In the genomic region with DNA sequence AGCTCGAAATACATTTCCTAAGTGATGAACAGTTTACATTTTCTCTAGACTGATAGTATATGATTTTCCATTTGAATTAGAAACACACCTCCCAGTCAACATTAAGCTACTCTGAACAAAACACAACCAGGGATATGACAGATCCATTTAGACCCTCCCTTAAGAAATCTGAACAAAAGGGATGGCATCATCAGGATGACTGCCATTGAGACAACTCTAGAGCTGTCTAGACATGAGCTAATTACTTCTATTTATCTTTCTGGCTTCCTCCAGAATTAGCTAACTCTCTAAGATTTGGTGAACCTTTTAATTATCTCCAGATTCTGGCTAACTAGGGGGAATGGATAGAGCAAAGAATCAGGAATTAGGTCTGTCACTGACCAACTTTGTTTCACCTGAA, we compare ENCODE assay signal across 24 cellular contexts.
"Had no signal": no experiment of that assay in that cellular context is flagged by ENCODE, and none has a peak within 500 bp of the region (broad histone marks: within the 10 kb centered on the region; RNA-seq: fewer than 3 reads in every experiment).

No MANE protein-coding gene starts in this region.

- H3K9ac ChIP-seq: neural progenitor cell, parathyroid adenoma had no signal

- H3K36me3 ChIP-seq: esophagus muscularis mucosa, heart right ventricle, neural progenitor cell, right atrium auricular region, stomach, thyroid gland, vagina had no signal

- DNase-seq: dorsolateral prefrontal cortex; effector CD4-positive, alpha-beta T cell; endodermal cell; glutamatergic neuron; heart right ventricle; hippocampal formation; mesendoderm; midbrain; naive thymus-derived CD4-positive, alpha-beta T cell; stimulated activated CD4-positive, alpha-beta T cell treated with anti-CD3 and anti-CD28 coated beads, Interleukin-2, amount 100 ng/mL, for 24 hours; stimulated activated CD4-positive, alpha-beta T cell treated with anti-CD3 and anti-CD28 coated beads, Interleukin-4, amount 100 ng/mL, for 24 hours; stimulated activated naive CD4-positive, alpha-beta T cell treated with Interleukin-2 at 50 U/mL for 16 hours; stomach; thyroid gland; trophoblast cell had no signal

- H3K4me3 ChIP-seq: dorsolateral prefrontal cortex, esophagus muscularis mucosa, heart right ventricle, neural progenitor cell, right atrium auricular region, stomach, thyroid gland, vagina had no signal

- ATAC-seq: heart right ventricle; left lobe of liver; naive thymus-derived CD4-positive, alpha-beta T cell; sciatic nerve; stimulated activated effector memory CD8-positive, alpha-beta T cell treated with anti-CD3 and anti-CD28 coated beads, Interleukin-12 subunit alpha, Interleukin-12 subunit beta, amount 100 ng/mL, for 72 hours had no signal

- H3K27ac ChIP-seq: dorsolateral prefrontal cortex, epithelial cell of prostate, esophagus muscularis mucosa, heart right ventricle, neural progenitor cell, parathyroid adenoma, right atrium auricular region, stomach, thyroid gland, vagina had no signal

- H3K9me3 ChIP-seq: esophagus muscularis mucosa, heart right ventricle, right atrium auricular region, stomach, thyroid gland, vagina had no signal

- H3K27me3 ChIP-seq: esophagus muscularis mucosa, heart right ventricle, neural progenitor cell, right atrium auricular region, stomach, thyroid gland, vagina had no signal

- H2AFZ ChIP-seq: neural progenitor cell, parathyroid adenoma had no signal

- H3K4me1 ChIP-seq: esophagus muscularis mucosa, heart right ventricle, neural progenitor cell, parathyroid adenoma, right atrium auricular region, stomach, thyroid gland, vagina had no signal

- H3K4me2 ChIP-seq: neural progenitor cell had no signal
